In the genomic region with DNA sequence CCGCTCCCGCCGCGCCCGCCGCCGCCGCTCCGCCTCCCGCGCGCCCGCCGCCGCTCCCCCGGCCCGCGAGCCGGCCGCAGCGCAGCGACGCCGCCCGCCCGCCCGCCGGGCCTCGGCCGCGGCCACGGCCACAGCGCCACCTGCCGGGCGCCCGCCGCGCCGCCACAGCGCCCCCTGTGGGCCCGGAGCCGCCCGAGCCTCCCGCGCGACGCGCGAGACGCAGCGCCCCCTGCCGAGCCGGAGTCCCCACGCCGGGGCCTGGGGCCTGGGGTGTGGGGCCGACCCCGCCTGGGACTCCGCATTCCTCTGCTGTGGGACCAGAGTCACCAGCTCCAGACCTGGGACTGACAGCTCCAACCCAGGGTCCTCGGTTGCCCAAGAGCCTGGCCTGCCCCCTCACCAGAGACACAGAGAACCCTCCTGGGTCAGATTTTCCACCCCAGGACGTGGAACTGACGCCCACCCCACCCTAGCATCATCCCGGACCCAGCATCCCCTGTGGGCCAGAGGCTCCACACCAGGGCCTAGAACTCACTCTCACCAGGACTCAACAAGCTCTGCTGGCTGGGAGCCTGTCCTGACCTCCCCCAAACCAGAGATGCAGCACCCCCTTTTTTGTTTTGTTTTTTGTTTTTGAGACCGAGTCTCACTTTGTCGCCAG, we compare ENCODE assay signal across 8 cellular contexts. TPM values are rescaled to one million over a fixed set of nuclear protein-coding genes. Genes with fewer than 3 reads are reported as not detected.
DNase-seq lines count a peak whose midpoint lies in the region; ATAC-seq, FAIRE-seq and TF ChIP-seq lines count a peak whose summit lies in the region.

A gene with protein sequence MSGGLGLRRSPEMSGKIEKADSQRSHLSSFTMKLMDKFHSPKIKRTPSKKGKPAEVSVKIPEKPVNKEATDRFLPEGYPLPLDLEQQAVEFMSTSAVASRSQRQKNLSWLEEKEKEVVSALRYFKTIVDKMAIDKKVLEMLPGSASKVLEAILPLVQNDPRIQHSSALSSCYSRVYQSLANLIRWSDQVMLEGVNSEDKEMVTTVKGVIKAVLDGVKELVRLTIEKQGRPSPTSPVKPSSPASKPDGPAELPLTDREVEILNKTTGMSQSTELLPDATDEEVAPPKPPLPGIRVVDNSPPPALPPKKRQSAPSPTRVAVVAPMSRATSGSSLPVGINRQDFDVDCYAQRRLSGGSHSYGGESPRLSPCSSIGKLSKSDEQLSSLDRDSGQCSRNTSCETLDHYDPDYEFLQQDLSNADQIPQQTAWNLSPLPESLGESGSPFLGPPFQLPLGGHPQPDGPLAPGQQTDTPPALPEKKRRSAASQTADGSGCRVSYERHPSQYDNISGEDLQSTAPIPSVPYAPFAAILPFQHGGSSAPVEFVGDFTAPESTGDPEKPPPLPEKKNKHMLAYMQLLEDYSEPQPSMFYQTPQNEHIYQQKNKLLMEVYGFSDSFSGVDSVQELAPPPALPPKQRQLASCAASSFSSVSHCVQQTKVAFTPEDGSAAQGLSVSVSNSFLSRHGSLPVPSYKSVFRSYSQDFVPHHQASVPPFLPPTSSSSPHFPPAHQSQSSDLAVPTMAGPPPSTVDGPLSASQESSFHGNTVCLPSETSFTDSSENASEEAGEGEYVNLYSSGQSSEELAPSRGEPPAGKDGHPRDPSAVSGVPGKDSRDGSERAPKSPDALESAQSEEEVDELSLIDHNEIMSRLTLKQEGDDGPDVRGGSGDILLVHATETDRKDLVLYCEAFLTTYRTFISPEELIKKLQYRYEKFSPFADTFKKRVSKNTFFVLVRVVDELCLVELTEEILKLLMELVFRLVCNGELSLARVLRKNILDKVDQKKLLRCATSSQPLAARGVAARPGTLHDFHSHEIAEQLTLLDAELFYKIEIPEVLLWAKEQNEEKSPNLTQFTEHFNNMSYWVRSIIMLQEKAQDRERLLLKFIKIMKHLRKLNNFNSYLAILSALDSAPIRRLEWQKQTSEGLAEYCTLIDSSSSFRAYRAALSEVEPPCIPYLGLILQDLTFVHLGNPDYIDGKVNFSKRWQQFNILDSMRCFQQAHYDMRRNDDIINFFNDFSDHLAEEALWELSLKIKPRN (N-terminal part only) (minus strand): TSS at position 89 of the 661 bp plus-strand sequence. CDS start 246 bp downstream, outside the sequence.

- H3K36me3 ChIP-seq in SK-N-MC (ENCODE audit: insufficient read depth, low read length) (no peaks in the 10 kb centered on the region), heart right ventricle (peaks cover 0 to under 1% (median 0%) of the 10 kb centered on the region in 9 donors)

- peak within 1 kb of the TSS; percentile 85 for H3K27ac Mint-ChIP-seq in activated naive CD8-positive, alpha-beta T cell treated with anti-CD3 and anti-CD28 coated beads for 36 hours
- peak within 1 kb of the TSS; percentile 92 for H3K27ac Mint-ChIP-seq in progenitor cell of endocrine pancreas

- ATAC-seq in A549: peak; percentile 62 to 67
- ATAC-seq in GM18505 (IDR thresholded peaks at IDR 0.05; ENCODE audit: unreplicated experiment): peak; percentile 64
- peak; percentile 46 for ATAC-seq in HG03342 (IDR thresholded peaks at IDR 0.05; ENCODE audit: unreplicated experiment)
- peak; percentile 50 to 77 (median 60) for ATAC-seq in heart right ventricle

- TF ChIP-seq RAD21 in A549 (conservative IDR thresholded peaks at IDR 0.05 in 1 of 2, IDR thresholded peaks at IDR 0.05 in 1 of 2): peak; percentile 67 to 87

- peaks cover 57% of the 10 kb centered on the region for H3K4me1 Mint-ChIP-seq in activated naive CD8-positive, alpha-beta T cell treated with anti-CD3 and anti-CD28 coated beads for 36 hours
- peaks cover 36% of the 10 kb centered on the region for H3K4me1 Mint-ChIP-seq in progenitor cell of endocrine pancreas (ENCODE audit: low read depth)

- TF ChIP-seq CTCF in A549 (IDR thresholded peaks at IDR 0.05) (peak; percentile 100), heart right ventricle (IDR thresholded peaks at IDR 0.05) (peak; percentile 71 to 97 (median 85)), progenitor cell of endocrine pancreas (IDR thresholded peaks at IDR 0.05; ENCODE audit: unreplicated experiment) (peak; percentile 87)

- CTCF ChIA-PET in A549 (lab: Yijun Ruan, JAX): interaction anchor here (0.5 to 25.4 kb wide), 61 partner anchors 9 to 1279 kb away, joined by 3 to 737 read pairs (median 4); partner anchors contain the start of gene POMT1

- intact Hi-C loops in heart right ventricle (cut with DNase I): loop anchor here (1.0 to 10.0 kb wide), 13 partner anchors 38 to 393 kb away; partner anchors contain the start of gene POMT1 (in 2 of the 10)

- H3K4me1 ChIP-seq in A549 (peaks cover 31% of the 10 kb centered on the region), heart right ventricle (peaks cover 10 to 59% (median 49%) of the 10 kb centered on the region in 9 donors)

- TF ChIP-seq POLR2A in A549 (IDR thresholded peaks at IDR 0.05; ENCODE audit: low read length): no peak
- TF ChIP-seq POLR2A in GM18505 (IDR thresholded peaks at IDR 0.05; ENCODE audit: borderline replicate concordance, extremely low read depth, insufficient read depth, insufficient read length): no peak

- H3K27me3 ChIP-seq in heart right ventricle: no peaks in the 10 kb centered on the region

- 72% methylated on average over 5 of the region's 64 CpGs for WGBS in A549 (ENCODE audit: missing lambda C conversion rate)
- WGBS in heart right ventricle, 2 donors: 9 to 19% methylated on average over 27 to 50 of the region's 64 CpGs

- H3K36me3 Mint-ChIP-seq in activated naive CD8-positive, alpha-beta T cell treated with anti-CD3 and anti-CD28 coated beads for 36 hours: peaks cover 22% of the 10 kb centered on the region
- H3K36me3 Mint-ChIP-seq in progenitor cell of endocrine pancreas (ENCODE audit: insufficient read depth): no peaks in the 10 kb centered on the region

- H3K27me3 Mint-ChIP-seq in activated naive CD8-positive, alpha-beta T cell treated with anti-CD3 and anti-CD28 coated beads for 36 hours: no peaks in the 10 kb centered on the region
- H3K27me3 Mint-ChIP-seq in progenitor cell of endocrine pancreas: no peaks in the 10 kb centered on the region

- no peaks in the 10 kb centered on the region for H3K9me3 Mint-ChIP-seq in activated naive CD8-positive, alpha-beta T cell treated with anti-CD3 and anti-CD28 coated beads for 36 hours
- H3K9me3 Mint-ChIP-seq in progenitor cell of endocrine pancreas (ENCODE audit: low read depth): no peaks in the 10 kb centered on the region

- H3K9me3 ChIP-seq in A549 (no peaks in the 10 kb centered on the region), SK-N-MC (ENCODE audit: low read depth, low read length) (no peaks in the 10 kb centered on the region), heart right ventricle (no peaks in the 10 kb centered on the region)

- H3K4me3 ChIP-seq in A549 (peak within 1 kb of the TSS; percentile 67), SK-N-MC (peak within 1 kb of the TSS; percentile 92), heart right ventricle (peak within 1 kb of the TSS; percentile 58 to 90 (median 70))

- no peak for FAIRE-seq in A549 (lab: Jason Lieb, UNC)
- FAIRE-seq in urothelium cell line (lab: Jason Lieb, UNC): no peak

- H3K4me3 Mint-ChIP-seq in activated naive CD8-positive, alpha-beta T cell treated with anti-CD3 and anti-CD28 coated beads for 36 hours: peak within 1 kb of the TSS; percentile 90
- peak within 1 kb of the TSS; percentile 94 for H3K4me3 Mint-ChIP-seq in progenitor cell of endocrine pancreas (ENCODE audit: low read depth)

- POLR2A ChIA-PET in A549 (lab: Yijun Ruan, JAX): no interaction called here

- H3K4me2 ChIP-seq in A549: peak within 1 kb of the TSS; percentile 96

- peak within 1 kb of the TSS; percentile 81 for H3K9ac ChIP-seq in SK-N-MC (ENCODE audit: insufficient read length)

- TF ChIP-seq EP300 in A549 (IDR thresholded peaks at IDR 0.05): no peak

- DNase-seq in A549 (ENCODE audit: low read depth in 1 of 2, low spot score in 1 of 2) (peak in 1 of 2 experiments; percentile 40), SK-N-MC (ENCODE audit: low read depth, low spot score) (no peak), heart right ventricle (peak; percentile 63 to 83), progenitor cell of endocrine pancreas (ENCODE audit: low spot score, unreplicated experiment) (peak; percentile 76), urothelium cell line (ENCODE audit: low spot score) (peak; percentile 86)
- peak; percentile 87 for DNase-seq in activated naive CD8-positive, alpha-beta T cell treated with anti-CD3 and anti-CD28 coated beads for 36 hours

- peak within 1 kb of the TSS; percentile 80 to 99 for H3K27ac ChIP-seq in A549
- no peak within 1 kb of the TSS for H3K27ac ChIP-seq in SK-N-MC
- peak within 1 kb of the TSS; percentile 70 to 96 (median 90) for H3K27ac ChIP-seq in heart right ventricle

TF ChIP-seq in A549, 52 proteins besides CTCF, POLR2A, EP300 and RAD21:
- TF ChIP-seq SMC3 (IDR thresholded peaks at IDR 0.05) (peak; percentile 97), JUN (IDR thresholded peaks at IDR 0.05) (peak in 1 of 2 experiments; percentile 37; a peak in 1 of 5 replicates), NPAS2 (CRISPR knock-in tag; IDR thresholded peaks at IDR 0.05; ENCODE audit: borderline replicate concordance) (no peak)
- TF ChIP-seq, protein P1, sequence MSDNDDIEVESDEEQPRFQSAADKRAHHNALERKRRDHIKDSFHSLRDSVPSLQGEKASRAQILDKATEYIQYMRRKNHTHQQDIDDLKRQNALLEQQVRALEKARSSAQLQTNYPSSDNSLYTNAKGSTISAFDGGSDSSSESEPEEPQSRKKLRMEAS (IDR thresholded peaks at IDR 0.05): peak; percentile 38; the same call in 1 of the 2 replicates

RNA-seq across cellular contexts. Expression of the gene that starts here (rescaled TPM):
- polyA plus RNA-seq in A549 (2011; rRNA removed) (27.7 and 32.5 TPM in 2 replicates), A549 (2017; fragmentation: RNase III; extraction: RNeasy Plus Mini Kit Qiagen cat#74134 plus additional on column Dnase treatment) (20.6 to 21.7 TPM (median 21.6 TPM) in 3 replicates), heart right ventricle (10 to 100 TPM; 39.6 to 39.9 TPM)
- polyA plus RNA-seq in A549 (2012; cell fraction: cytosol; rRNA removed): 21.8 and 26.8 TPM in 2 replicates
- polyA plus RNA-seq in A549 (2012; cell fraction: nucleus; rRNA removed): 38.6 and 40.1 TPM in 2 replicates
- polyA minus RNA-seq in A549 (2011; rRNA and poly(A)+ RNA removed): 31.3 and 33.3 TPM in 2 replicates
- total RNA-seq in activated naive CD8-positive, alpha-beta T cell treated with anti-CD3 and anti-CD28 coated beads for 36 hours: 10 to 100 TPM; 82.3 to 89.0 TPM
- total RNA-seq in heart right ventricle (100 to 1,000 TPM in 7 of 10 donors, 10 to 100 TPM in 3; 84.0 to 135 (median 120) TPM), progenitor cell of endocrine pancreas (57.3 and 62.8 TPM in 2 replicates)
